1 cellular context compared by ENCODE assay signal in the genomic region with DNA sequence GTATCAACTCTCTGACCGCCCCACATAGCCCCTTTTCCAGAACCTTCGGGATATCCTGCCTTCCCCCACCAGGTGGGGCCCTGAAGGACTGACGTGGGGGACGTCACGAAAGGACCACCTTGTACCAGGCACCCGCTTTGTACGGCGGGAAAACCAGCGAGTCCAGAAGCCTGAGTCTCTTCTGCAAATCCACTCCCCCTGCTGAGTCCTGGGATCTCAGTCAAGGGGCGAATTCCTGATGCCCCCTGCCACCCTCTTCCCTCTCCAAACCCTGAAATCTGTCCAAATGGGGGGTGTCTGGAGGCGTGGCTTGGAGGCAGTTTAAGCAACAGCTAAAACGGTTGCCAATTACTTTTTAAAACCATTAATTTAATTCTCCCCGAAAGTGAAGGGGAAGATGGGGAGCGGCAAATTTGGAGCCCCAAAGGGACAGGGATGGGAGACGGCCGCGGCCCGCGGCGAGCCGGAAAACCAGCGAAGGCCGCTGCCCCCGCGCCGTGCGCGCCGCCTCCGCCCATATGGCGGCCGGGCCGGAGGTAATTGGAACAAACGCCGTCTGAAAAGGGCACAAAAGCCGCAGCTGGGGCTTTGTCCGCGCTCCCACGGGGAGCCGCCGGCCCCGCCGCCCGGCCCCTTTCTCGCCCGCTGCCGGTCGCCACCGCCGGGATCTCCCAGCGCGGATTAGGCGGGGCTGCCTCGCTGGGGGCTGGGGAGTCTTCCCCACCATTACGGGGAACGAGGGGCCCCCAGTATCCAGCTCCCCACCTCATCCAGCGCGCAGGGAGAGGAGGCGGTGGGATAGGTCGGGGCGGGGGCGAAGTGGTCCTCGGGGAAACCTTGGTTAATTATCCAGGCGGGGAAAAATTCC.
TF ChIP-seq lines count a peak whose summit lies in the region.

No MANE protein-coding gene starts in this region.

TF ChIP-seq in SK-N-SH treated with all-trans-retinoic acid at 6 μM for 48 hours, 23 proteins besides CTCF, POLR2A, EP300 and RAD21 (continued from another document):
- TF ChIP-seq, protein P1, sequence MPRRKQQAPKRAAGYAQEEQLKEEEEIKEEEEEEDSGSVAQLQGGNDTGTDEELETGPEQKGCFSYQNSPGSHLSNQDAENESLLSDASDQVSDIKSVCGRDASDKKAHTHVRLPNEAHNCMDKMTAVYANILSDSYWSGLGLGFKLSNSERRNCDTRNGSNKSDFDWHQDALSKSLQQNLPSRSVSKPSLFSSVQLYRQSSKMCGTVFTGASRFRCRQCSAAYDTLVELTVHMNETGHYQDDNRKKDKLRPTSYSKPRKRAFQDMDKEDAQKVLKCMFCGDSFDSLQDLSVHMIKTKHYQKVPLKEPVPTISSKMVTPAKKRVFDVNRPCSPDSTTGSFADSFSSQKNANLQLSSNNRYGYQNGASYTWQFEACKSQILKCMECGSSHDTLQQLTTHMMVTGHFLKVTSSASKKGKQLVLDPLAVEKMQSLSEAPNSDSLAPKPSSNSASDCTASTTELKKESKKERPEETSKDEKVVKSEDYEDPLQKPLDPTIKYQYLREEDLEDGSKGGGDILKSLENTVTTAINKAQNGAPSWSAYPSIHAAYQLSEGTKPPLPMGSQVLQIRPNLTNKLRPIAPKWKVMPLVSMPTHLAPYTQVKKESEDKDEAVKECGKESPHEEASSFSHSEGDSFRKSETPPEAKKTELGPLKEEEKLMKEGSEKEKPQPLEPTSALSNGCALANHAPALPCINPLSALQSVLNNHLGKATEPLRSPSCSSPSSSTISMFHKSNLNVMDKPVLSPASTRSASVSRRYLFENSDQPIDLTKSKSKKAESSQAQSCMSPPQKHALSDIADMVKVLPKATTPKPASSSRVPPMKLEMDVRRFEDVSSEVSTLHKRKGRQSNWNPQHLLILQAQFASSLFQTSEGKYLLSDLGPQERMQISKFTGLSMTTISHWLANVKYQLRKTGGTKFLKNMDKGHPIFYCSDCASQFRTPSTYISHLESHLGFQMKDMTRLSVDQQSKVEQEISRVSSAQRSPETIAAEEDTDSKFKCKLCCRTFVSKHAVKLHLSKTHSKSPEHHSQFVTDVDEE (CRISPR knock-in tag; IDR thresholded peaks at IDR 0.05): no peak
- TF ChIP-seq ARNTL (CRISPR knock-in tag; IDR thresholded peaks at IDR 0.05; ENCODE audit: borderline replicate concordance, low read depth) (no peak), ZNF565 (CRISPR knock-in tag; conservative IDR thresholded peaks at IDR 0.05; ENCODE audit: low read depth) (no peak), GLIS3 (CRISPR knock-in tag; IDR thresholded peaks at IDR 0.05) (no peak), RARB (CRISPR knock-in tag; IDR thresholded peaks at IDR 0.05) (no peak), ZFP3 (CRISPR knock-in tag; IDR thresholded peaks at IDR 0.05) (no peak)
